8 cellular contexts compared by ENCODE assay signal in genomic region chr12:3803865-3804472, GRCh38.
DNase-seq lines count a peak whose midpoint lies in the region; ATAC-seq lines count a peak whose summit lies in the region.

No MANE protein-coding gene starts in this region.

- DNase-seq in COLO829 (ENCODE audit: low spot score) = peak; percentile 44
- peak; percentile 75 for DNase-seq in NCI-H774 (lab: John Stamatoyannopoulos, UW)
- DNase-seq in activated CD4-positive, alpha-beta T cell treated with anti-CD3 and anti-CD28 coated beads, Interleukin-2, amount 50 U/mL, for 4 hours = peak; percentile 67 to 70
- peak; percentile 78 for DNase-seq in ecto neural progenitor cell (ENCODE audit: low spot score)
- peak; percentile 77 for DNase-seq in medulla oblongata (ENCODE audit: extremely low spot score)
- DNase-seq in stimulated activated CD8-positive, alpha-beta memory T cell treated with anti-CD3 and anti-CD28 coated beads, Interleukin-15, amount 100 ng/mL, for 1 hour (ENCODE audit: low read depth) = peak; percentile 59
- no peak for DNase-seq in 8988T

- peak; percentile 47 for ATAC-seq in HG02981 (IDR thresholded peaks at IDR 0.05; ENCODE audit: unreplicated experiment)
